In the genomic region with DNA sequence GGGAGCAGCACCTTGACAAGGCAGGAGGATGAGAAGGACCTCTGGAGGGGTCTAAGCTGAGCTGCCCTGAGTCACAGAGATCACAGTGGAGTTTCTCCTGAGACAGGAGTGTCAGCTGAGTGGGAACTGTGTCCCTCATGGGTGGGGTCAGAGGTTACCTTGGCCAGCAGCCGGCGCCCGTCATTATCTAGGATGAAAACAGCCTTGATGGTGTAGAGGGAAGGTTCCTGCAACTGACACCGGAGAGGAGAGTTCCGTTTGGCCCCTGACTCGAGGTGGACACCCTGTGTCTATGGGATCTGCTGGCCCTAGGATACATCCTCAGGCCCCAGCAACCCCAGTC, we compare ENCODE assay signal across 8 cellular contexts. TPM values are rescaled to one million over a fixed set of nuclear protein-coding genes. Genes with fewer than 3 reads are reported as not detected.
A peak's percentile ranks its signal among the peaks of the same experiment; 100 is the strongest.
DNase-seq lines count a peak whose midpoint lies in the region; ATAC-seq and TF ChIP-seq lines count a peak whose summit lies in the region.

No MANE protein-coding gene starts in this region.

- peaks cover 6% of the 10 kb centered on the region for H3K4me1 Mint-ChIP-seq in WTC11

- H3K27me3 Mint-ChIP-seq in WTC11 (ENCODE audit: low read depth) = peaks cover 59% of the 10 kb centered on the region

- H3K9me3 ChIP-seq in ES-I3 (ENCODE audit: control insufficient read depth, insufficient read depth, low read length) = no peaks in the 10 kb centered on the region
- no peaks in the 10 kb centered on the region for H3K9me3 ChIP-seq in gastroesophageal sphincter
- no peaks in the 10 kb centered on the region for H3K9me3 ChIP-seq in sigmoid colon

- H3K36me3 ChIP-seq in ES-I3 (ENCODE audit: insufficient read depth, low read length) (no peaks in the 10 kb centered on the region), gastroesophageal sphincter (peaks cover 0 to 5% of the 10 kb centered on the region in 2 donors), sigmoid colon (peaks cover 0 to 6% (median 0%) of the 10 kb centered on the region in 4 donors)

- intact Hi-C loops in sigmoid colon (cut with DNase I) = loop anchor here (1.0 kb wide), 1 partner anchor 38 kb away; no protein-coding TSS in a partner anchor

- H3K9ac ChIP-seq in ES-I3 (ENCODE audit: low read depth, low read length) = peak overlapping the region; percentile 68; the same call in 1 of the 2 replicates

- H3K27me3 ChIP-seq in gastroesophageal sphincter = no peaks in the 10 kb centered on the region
- H3K27me3 ChIP-seq in sigmoid colon = no peaks in the 10 kb centered on the region

- H3K4me3 Mint-ChIP-seq in WTC11 = peak overlapping the region; percentile 70

- TF ChIP-seq POLR2A in gastroesophageal sphincter (IDR thresholded peaks at IDR 0.05) = no peak
- TF ChIP-seq POLR2A in sigmoid colon (IDR thresholded peaks at IDR 0.05) = no peak

- TF ChIP-seq CTCF in WTC11 (IDR thresholded peaks at IDR 0.05) (no peak), gastroesophageal sphincter (IDR thresholded peaks at IDR 0.05) (no peak), sigmoid colon (IDR thresholded peaks at IDR 0.05) (no peak)

- H3K4me3 ChIP-seq in gastroesophageal sphincter (peak overlapping the region; percentile 75 to 76), sigmoid colon (peak overlapping the region; percentile 54 to 76 (median 70))

- H3K9me3 Mint-ChIP-seq in WTC11 = no peaks in the 10 kb centered on the region

- no CpG with 5 or more reads among the region's 6 CpGs for WGBS in gastroesophageal sphincter (ENCODE audit: low coverage in 1 of 2), 2 donors
- WGBS in sigmoid colon, 2 donors = 21 to 62% methylated on average over 6 of the region's 6 CpGs

- DNase-seq in WTC11 (ENCODE audit: low spot score) (no peak), sigmoid colon (no peak), COR-L47 (lab: John Stamatoyannopoulos, UW) (no peak)
- no peak for DNase-seq in stimulated activated CD4-positive, alpha-beta T cell treated with anti-CD3 and anti-CD28 coated beads, Interleukin-12 subunit alpha, Interleukin-12 subunit beta, amount 100 ng/mL, for 4 hours

- H3K27ac ChIP-seq in gastroesophageal sphincter (peak overlapping the region in 3 of 4 donors; percentile 86 to 89 (median 88)), sigmoid colon (peak overlapping the region; percentile 81 to 85 (median 84))

- CTCF ChIA-PET in WTC11 (lab: Charles Lee) = interaction anchor here (0.9 to 3.7 kb wide), 11 partner anchors 10 to 108 kb away, joined by 3 to 34 read pairs (median 5); a partner anchor contains a TSS

- POLR2A ChIA-PET in WTC11 (lab: Charles Lee) = interaction anchor here (0.8 kb wide), 1 partner anchor 19 kb away, joined by 3 read pairs; no protein-coding TSS in a partner anchor

- H3K36me3 Mint-ChIP-seq in WTC11 = no peaks in the 10 kb centered on the region

- ATAC-seq in WTC11 (no peak), gastroesophageal sphincter (peak; percentile 2), HG02870 (IDR thresholded peaks at IDR 0.05; ENCODE audit: unreplicated experiment) (no peak), GM21447 (IDR thresholded peaks at IDR 0.05; ENCODE audit: unreplicated experiment) (no peak)

- no peaks in the 10 kb centered on the region; the same call in 1 of the 2 replicates for H3K4me1 ChIP-seq in ES-I3 (ENCODE audit: insufficient read depth, low read length)
- H3K4me1 ChIP-seq in gastroesophageal sphincter = peaks cover 0 to 17% (median 0%) of the 10 kb centered on the region in 3 donors
- H3K4me1 ChIP-seq in sigmoid colon = peaks cover 0 to 16% (median 12%) of the 10 kb centered on the region in 4 donors

- TF ChIP-seq EP300 in gastroesophageal sphincter (IDR thresholded peaks at IDR 0.05) = no peak
- TF ChIP-seq EP300 in sigmoid colon (IDR thresholded peaks at IDR 0.05) = no peak

- no peak overlapping the region for H3K27ac Mint-ChIP-seq in WTC11

TF ChIP-seq in WTC11, 78 proteins besides CTCF, POLR2A, EP300 and RAD21 (continues in another document):
- TF ChIP-seq, protein P1, sequence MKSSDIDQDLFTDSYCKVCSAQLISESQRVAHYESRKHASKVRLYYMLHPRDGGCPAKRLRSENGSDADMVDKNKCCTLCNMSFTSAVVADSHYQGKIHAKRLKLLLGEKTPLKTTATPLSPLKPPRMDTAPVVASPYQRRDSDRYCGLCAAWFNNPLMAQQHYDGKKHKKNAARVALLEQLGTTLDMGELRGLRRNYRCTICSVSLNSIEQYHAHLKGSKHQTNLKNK (CRISPR knock-in tag; IDR thresholded peaks at IDR 0.05) = no peak
- TF ChIP-seq, protein P2, sequence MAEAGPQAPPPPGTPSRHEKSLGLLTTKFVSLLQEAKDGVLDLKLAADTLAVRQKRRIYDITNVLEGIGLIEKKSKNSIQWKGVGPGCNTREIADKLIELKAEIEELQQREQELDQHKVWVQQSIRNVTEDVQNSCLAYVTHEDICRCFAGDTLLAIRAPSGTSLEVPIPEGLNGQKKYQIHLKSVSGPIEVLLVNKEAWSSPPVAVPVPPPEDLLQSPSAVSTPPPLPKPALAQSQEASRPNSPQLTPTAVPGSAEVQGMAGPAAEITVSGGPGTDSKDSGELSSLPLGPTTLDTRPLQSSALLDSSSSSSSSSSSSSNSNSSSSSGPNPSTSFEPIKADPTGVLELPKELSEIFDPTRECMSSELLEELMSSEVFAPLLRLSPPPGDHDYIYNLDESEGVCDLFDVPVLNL (CRISPR knock-in tag; IDR thresholded peaks at IDR 0.05; ENCODE audit: borderline replicate concordance, low read depth) = no peak
- TF ChIP-seq NFATC4 (CRISPR knock-in tag; IDR thresholded peaks at IDR 0.05) (no peak), EMX1 (CRISPR knock-in tag; IDR thresholded peaks at IDR 0.05) (no peak), ZNF263 (CRISPR knock-in tag; IDR thresholded peaks at IDR 0.05; ENCODE audit: low read depth) (no peak), HMGA2 (CRISPR knock-in tag; IDR thresholded peaks at IDR 0.05) (no peak), FOXJ3 (CRISPR knock-in tag; IDR thresholded peaks at IDR 0.05; ENCODE audit: borderline replicate concordance) (no peak), ZNF232 (CRISPR knock-in tag; IDR thresholded peaks at IDR 0.05) (no peak)
- TF ChIP-seq, protein P3, sequence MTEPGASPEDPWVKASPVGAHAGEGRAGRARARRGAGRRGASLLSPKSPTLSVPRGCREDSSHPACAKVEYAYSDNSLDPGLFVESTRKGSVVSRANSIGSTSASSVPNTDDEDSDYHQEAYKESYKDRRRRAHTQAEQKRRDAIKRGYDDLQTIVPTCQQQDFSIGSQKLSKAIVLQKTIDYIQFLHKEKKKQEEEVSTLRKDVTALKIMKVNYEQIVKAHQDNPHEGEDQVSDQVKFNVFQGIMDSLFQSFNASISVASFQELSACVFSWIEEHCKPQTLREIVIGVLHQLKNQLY (CRISPR knock-in tag; IDR thresholded peaks at IDR 0.05) = no peak
- TF ChIP-seq, protein P4, sequence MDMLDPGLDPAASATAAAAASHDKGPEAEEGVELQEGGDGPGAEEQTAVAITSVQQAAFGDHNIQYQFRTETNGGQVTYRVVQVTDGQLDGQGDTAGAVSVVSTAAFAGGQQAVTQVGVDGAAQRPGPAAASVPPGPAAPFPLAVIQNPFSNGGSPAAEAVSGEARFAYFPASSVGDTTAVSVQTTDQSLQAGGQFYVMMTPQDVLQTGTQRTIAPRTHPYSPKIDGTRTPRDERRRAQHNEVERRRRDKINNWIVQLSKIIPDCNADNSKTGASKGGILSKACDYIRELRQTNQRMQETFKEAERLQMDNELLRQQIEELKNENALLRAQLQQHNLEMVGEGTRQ (CRISPR knock-in tag; IDR thresholded peaks at IDR 0.05) = no peak
- TF ChIP-seq, protein P5, sequence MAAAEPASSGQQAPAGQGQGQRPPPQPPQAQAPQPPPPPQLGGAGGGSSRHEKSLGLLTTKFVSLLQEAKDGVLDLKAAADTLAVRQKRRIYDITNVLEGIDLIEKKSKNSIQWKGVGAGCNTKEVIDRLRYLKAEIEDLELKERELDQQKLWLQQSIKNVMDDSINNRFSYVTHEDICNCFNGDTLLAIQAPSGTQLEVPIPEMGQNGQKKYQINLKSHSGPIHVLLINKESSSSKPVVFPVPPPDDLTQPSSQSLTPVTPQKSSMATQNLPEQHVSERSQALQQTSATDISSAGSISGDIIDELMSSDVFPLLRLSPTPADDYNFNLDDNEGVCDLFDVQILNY (CRISPR knock-in tag; IDR thresholded peaks at IDR 0.05) = no peak
- TF ChIP-seq, protein P6, sequence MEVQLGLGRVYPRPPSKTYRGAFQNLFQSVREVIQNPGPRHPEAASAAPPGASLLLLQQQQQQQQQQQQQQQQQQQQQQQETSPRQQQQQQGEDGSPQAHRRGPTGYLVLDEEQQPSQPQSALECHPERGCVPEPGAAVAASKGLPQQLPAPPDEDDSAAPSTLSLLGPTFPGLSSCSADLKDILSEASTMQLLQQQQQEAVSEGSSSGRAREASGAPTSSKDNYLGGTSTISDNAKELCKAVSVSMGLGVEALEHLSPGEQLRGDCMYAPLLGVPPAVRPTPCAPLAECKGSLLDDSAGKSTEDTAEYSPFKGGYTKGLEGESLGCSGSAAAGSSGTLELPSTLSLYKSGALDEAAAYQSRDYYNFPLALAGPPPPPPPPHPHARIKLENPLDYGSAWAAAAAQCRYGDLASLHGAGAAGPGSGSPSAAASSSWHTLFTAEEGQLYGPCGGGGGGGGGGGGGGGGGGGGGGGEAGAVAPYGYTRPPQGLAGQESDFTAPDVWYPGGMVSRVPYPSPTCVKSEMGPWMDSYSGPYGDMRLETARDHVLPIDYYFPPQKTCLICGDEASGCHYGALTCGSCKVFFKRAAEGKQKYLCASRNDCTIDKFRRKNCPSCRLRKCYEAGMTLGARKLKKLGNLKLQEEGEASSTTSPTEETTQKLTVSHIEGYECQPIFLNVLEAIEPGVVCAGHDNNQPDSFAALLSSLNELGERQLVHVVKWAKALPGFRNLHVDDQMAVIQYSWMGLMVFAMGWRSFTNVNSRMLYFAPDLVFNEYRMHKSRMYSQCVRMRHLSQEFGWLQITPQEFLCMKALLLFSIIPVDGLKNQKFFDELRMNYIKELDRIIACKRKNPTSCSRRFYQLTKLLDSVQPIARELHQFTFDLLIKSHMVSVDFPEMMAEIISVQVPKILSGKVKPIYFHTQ (CRISPR knock-in tag; IDR thresholded peaks at IDR 0.05) = no peak

RNA-seq across cellular contexts. Expression of a gene that starts 0.9 kb away (rescaled TPM):
- total RNA-seq in WTC11 (2021) = 0.37 to 0.44 TPM in 2 of 3 replicates, not detected in the other
- total RNA-seq in gastroesophageal sphincter = 10 to 100 TPM; 40.6 to 75.5 (median 49.4) TPM
- 10 to 100 TPM; 52.3 to 64.0 (median 58.9) TPM for total RNA-seq in sigmoid colon
- polyA plus RNA-seq in sigmoid colon = 10 to 100 TPM in 1 of 3 donors, 1 to 10 TPM in 2; 5.5 to 19.2 (median 6.9) TPM

RNA-seq across cellular contexts. Expression of a gene that starts 11.5 kb away (rescaled TPM):
- total RNA-seq in WTC11 (2021) = 130 to 149 TPM (median 131 TPM) in 3 replicates
- 100 to 1,000 TPM; 166 to 289 (median 182) TPM for total RNA-seq in gastroesophageal sphincter
- total RNA-seq in sigmoid colon = 100 to 1,000 TPM; 126 to 174 (median 141) TPM
- polyA plus RNA-seq in sigmoid colon = 100 to 1,000 TPM in 1 of 3 donors, 10 to 100 TPM in 2; 44.4 to 134 (median 61.5) TPM

Comparison
In these comparisons a context has a peak if more than half of its experiments do, and no peak if none do; other contexts are left out.
1. RNA of a gene that starts 0.9 kb away (total RNA-seq): 52.3 to 64.0 TPM in sigmoid colon and 40.6 to 75.5 TPM in gastroesophageal sphincter; 0.37 to 0.44 TPM in WTC11; every median in the first group is over 10 times any median in the second.